8 cellular contexts compared by ENCODE assay signal in genomic region chr5:139651863-139652787, GRCh38. TPM values are rescaled to one million over a fixed set of nuclear protein-coding genes. Genes with fewer than 3 reads are reported as not detected.
DNase-seq lines count a peak whose midpoint lies in the region; FAIRE-seq and TF ChIP-seq lines count a peak whose summit lies in the region.

No MANE protein-coding gene starts in this region.

- CTCF ChIA-PET in activated CD4-positive, alpha-beta memory T cell treated with anti-CD3 and anti-CD28 coated beads, Interleukin-2, amount 10 ng/mL, durations not matched to agents 7 days and 5 days (lab: Charles Lee), result interaction anchor here (0.7 to 1.4 kb wide), 4 partner anchors 16 to 732 kb away, joined by 3 to 9 read pairs (median 3); no protein-coding TSS in a partner anchor

- no peaks in the 10 kb centered on the region for H3K9me3 Mint-ChIP-seq in activated CD4-positive, alpha-beta memory T cell treated with anti-CD3 and anti-CD28 coated beads, Interleukin-2, amount 10 ng/mL, durations not matched to agents 7 days and 5 days

- POLR2A ChIA-PET in activated CD4-positive, alpha-beta memory T cell treated with anti-CD3 and anti-CD28 coated beads, Interleukin-2, amount 10 ng/mL, durations not matched to agents 7 days and 5 days (lab: Charles Lee), result interaction anchor here (1.0 to 1.1 kb wide), 2 partner anchors 48 to 237 kb away, joined by 3 read pairs; no protein-coding TSS in a partner anchor

- H3K4me1 Mint-ChIP-seq in activated CD4-positive, alpha-beta memory T cell treated with anti-CD3 and anti-CD28 coated beads, Interleukin-2, amount 10 ng/mL, durations not matched to agents 7 days and 5 days, result peaks cover 33% of the 10 kb centered on the region

- FAIRE-seq in GM12892 (lab: Jason Lieb, UNC), result peak; percentile 87

- no peak for TF ChIP-seq POLR2A in GM12892 (IDR thresholded peaks at IDR 0.05; ENCODE audit: low read depth, low read length)

- peaks cover 45% of the 10 kb centered on the region for H3K27me3 Mint-ChIP-seq in activated CD4-positive, alpha-beta memory T cell treated with anti-CD3 and anti-CD28 coated beads, Interleukin-2, amount 10 ng/mL, durations not matched to agents 7 days and 5 days

- H3K4me1 ChIP-seq in HAP-1, result peaks cover 18% of the 10 kb centered on the region
- peaks cover 6% of the 10 kb centered on the region for H3K4me1 ChIP-seq in endocrine pancreas (ENCODE audit: control insufficient read depth, insufficient read depth, low read length)

- H3K36me3 ChIP-seq in HAP-1 (replicated peaks) (no peaks in the 10 kb centered on the region), endocrine pancreas (ENCODE audit: control insufficient read depth, insufficient read depth, low read length) (no peaks in the 10 kb centered on the region)

- no peaks in the 10 kb centered on the region for H3K36me3 Mint-ChIP-seq in activated CD4-positive, alpha-beta memory T cell treated with anti-CD3 and anti-CD28 coated beads, Interleukin-2, amount 10 ng/mL, durations not matched to agents 7 days and 5 days (ENCODE audit: low read depth)

- no peak overlapping the region for H3K4me3 Mint-ChIP-seq in activated CD4-positive, alpha-beta memory T cell treated with anti-CD3 and anti-CD28 coated beads, Interleukin-2, amount 10 ng/mL, durations not matched to agents 7 days and 5 days

- H3K9ac ChIP-seq in endocrine pancreas (ENCODE audit: control insufficient read depth, insufficient read depth, low read length), result no peak overlapping the region

- no peaks in the 10 kb centered on the region for H3K27me3 ChIP-seq in HAP-1 (ENCODE audit: low read depth)
- no peaks in the 10 kb centered on the region for H3K27me3 ChIP-seq in endocrine pancreas (ENCODE audit: control insufficient read depth, insufficient read depth, low read length)

- H3K4me3 ChIP-seq in HAP-1 (no peak overlapping the region), endocrine pancreas (ENCODE audit: control insufficient read depth, insufficient read depth, low read length) (peak overlapping the region; percentile 49)

- peak; percentile 90 for DNase-seq in GM12892 (ENCODE audit: insufficient read length)
- DNase-seq in HAP-1 (ENCODE audit: low spot score in 2 of 2), result peak; percentile 59 to 89
- peak; percentile 68 for DNase-seq in MV-4-11 (lab: John Stamatoyannopoulos, UW)
- DNase-seq in activated CD4-positive, alpha-beta memory T cell treated with anti-CD3 and anti-CD28 coated beads, Interleukin-2, amount 10 ng/mL, durations not matched to agents 7 days and 5 days, result peak; percentile 61
- DNase-seq in medulla oblongata (ENCODE audit: extremely low spot score), result peak; percentile 95
- DNase-seq in stimulated activated CD8-positive, alpha-beta memory T cell treated with anti-CD3 and anti-CD28 coated beads, Interleukin-7, amount 100 ng/mL, for 24 hours (ENCODE audit: low read depth), result peak; percentile 45
- no peak for DNase-seq in NCI-H2029 (lab: John Stamatoyannopoulos, UW)

- H3K27ac Mint-ChIP-seq in activated CD4-positive, alpha-beta memory T cell treated with anti-CD3 and anti-CD28 coated beads, Interleukin-2, amount 10 ng/mL, durations not matched to agents 7 days and 5 days, result no peak overlapping the region

- H3K9me3 ChIP-seq in HAP-1 (no peaks in the 10 kb centered on the region), endocrine pancreas (ENCODE audit: control insufficient read depth, low read length) (no peaks in the 10 kb centered on the region)

- in situ Hi-C loops in HAP-1 (cut with MboI; ENCODE audit: low sequenced_read_pairs), result no loop called here

RNA-seq across cellular contexts. Expression of gene CXXC5, which starts 4.0 kb away (rescaled TPM):
- 22.4 TPM for polyA plus RNA-seq in GM12892 (2012; ENCODE audit: missing spikeins)
- total RNA-seq in activated CD4-positive, alpha-beta memory T cell treated with anti-CD3 and anti-CD28 coated beads, Interleukin-2, amount 10 ng/mL, durations not matched to agents 7 days and 5 days, result 1 to 10 TPM; 1.4 to 1.7 TPM
